ENCODE assay signal across 17 cellular contexts in the genomic region with DNA sequence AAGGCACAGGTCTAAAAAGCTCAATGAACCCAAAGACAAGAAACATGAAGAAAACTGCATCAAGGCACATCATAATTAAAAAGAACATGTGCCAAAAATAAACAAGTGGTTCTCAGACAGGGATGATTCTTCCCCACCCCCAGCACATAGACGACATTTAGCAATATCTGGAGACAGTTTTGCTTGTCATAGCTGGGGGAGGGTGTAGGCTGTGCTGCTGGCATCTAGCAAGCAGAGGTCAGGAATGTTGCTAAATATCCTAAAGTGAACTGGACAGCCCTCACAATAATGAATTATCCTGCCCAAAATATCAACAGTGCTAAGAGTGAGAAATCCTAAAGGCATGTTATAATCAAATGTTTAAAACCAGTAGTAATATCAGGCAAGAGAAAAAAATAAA.
A peak's percentile ranks its signal among the peaks of the same experiment; 100 is the strongest.
DNase-seq lines count a peak whose midpoint lies in the region; ATAC-seq, FAIRE-seq and TF ChIP-seq lines count a peak whose summit lies in the region.
"Had no signal": no experiment of that assay in that cellular context is flagged by ENCODE, and none has a peak within 500 bp of the region (broad histone marks: within the 10 kb centered on the region; RNA-seq: fewer than 3 reads in every experiment).

No MANE protein-coding gene starts in this region.

- H3K27ac ChIP-seq in astrocyte (ENCODE audit: low read depth, low read length) (no peak overlapping the region), right lobe of liver (peak overlapping the region in 1 of 3 donors; percentile 25)
- H3K27ac ChIP-seq: heart left ventricle, SJSA1, thoracic aorta had no signal

- H3K27me3 Mint-ChIP-seq in astrocyte (ENCODE audit: low read depth, unreplicated experiment), result no peaks in the 10 kb centered on the region
- H3K27me3 Mint-ChIP-seq: activated CD4-positive, alpha-beta T cell treated with anti-CD3 and anti-CD28 coated beads for 36 hours; CD4-positive, alpha-beta memory T cell had no signal

- H3K36me3 ChIP-seq in MG63, result no peaks in the 10 kb centered on the region
- H3K36me3 ChIP-seq in astrocyte (ENCODE audit: insufficient read depth, low read length), result no peaks in the 10 kb centered on the region
- H3K36me3 ChIP-seq in right lobe of liver, result peaks cover 0 to 15% (median 0%) of the 10 kb centered on the region in 4 donors
- H3K36me3 ChIP-seq: thoracic aorta had no signal

- H3K9ac ChIP-seq in astrocyte (ENCODE audit: low read length), result no peak overlapping the region

- TF ChIP-seq POLR2A in right lobe of liver (IDR thresholded peaks at IDR 0.05), result no peak

- WGBS in right lobe of liver (ENCODE audit: insufficient coverage, low coverage, low lambda C conversion rate, missing lambda C conversion rate), result 11% methylated on average over 1 of the region's 1 CpG

- H3K27ac Mint-ChIP-seq in astrocyte (ENCODE audit: unreplicated experiment), result peak overlapping the region; percentile 73
- H3K27ac Mint-ChIP-seq: activated CD4-positive, alpha-beta T cell treated with anti-CD3 and anti-CD28 coated beads for 36 hours; CD4-positive, alpha-beta memory T cell had no signal

- H3K36me3 Mint-ChIP-seq in astrocyte (ENCODE audit: low read depth, unreplicated experiment), result peaks cover 13% of the 10 kb centered on the region

- peak; percentile 52 for DNase-seq in AG09309 (ENCODE audit: low read depth)
- peak; percentile 37 for DNase-seq in MG63
- peak; percentile 62 for DNase-seq in astrocyte (ENCODE audit: low read depth)
- peak in 2 of 3 donors; percentile 45 to 73 for DNase-seq in right lobe of liver
- DNase-seq in NCI-H2107 (lab: John Stamatoyannopoulos, UW), result no peak
- no peak for DNase-seq in hippocampal formation (lab: John Stamatoyannopoulos, UW)
- no peak for DNase-seq in DMS53 treated with DMSO at 0.1 percent for 48 hours (lab: John Stamatoyannopoulos, UW; ENCODE audit: unreplicated experiment)
- DNase-seq: activated CD4-positive, alpha-beta T cell treated with anti-CD3 and anti-CD28 coated beads for 36 hours; activated gamma-delta T cell treated with Interleukin-2 at 50 U/mL for 16 hours; CD4-positive, alpha-beta memory T cell; heart left ventricle; mucosa of descending colon; NCI-H510A treated with DMSO at 0.1 percent for 48 hours had no signal

- FAIRE-seq in astrocyte (lab: Jason Lieb, UNC), result peak; percentile 83

- H3K9me3 Mint-ChIP-seq in astrocyte (ENCODE audit: unreplicated experiment), result peaks cover 2% of the 10 kb centered on the region

- peaks cover 10% of the 10 kb centered on the region for H3K4me1 Mint-ChIP-seq in astrocyte (ENCODE audit: low read depth, unreplicated experiment)

- TF ChIP-seq CTCF in AG09309 (IDR thresholded peaks at IDR 0.05; ENCODE audit: control insufficient read depth, insufficient read depth, low read depth, low read length, missing control alignments) (no peak), astrocyte (IDR thresholded peaks at IDR 0.05; ENCODE audit: insufficient read depth, low read depth, low read length) (no peak), right lobe of liver (IDR thresholded peaks at IDR 0.05) (no peak)

- intact Hi-C loops in right lobe of liver (cut with DNase I), result no loop called here

- no peak overlapping the region for H2AFZ ChIP-seq in astrocyte (ENCODE audit: low read depth, low read length)

- H3K9me3 ChIP-seq in MG63 (peaks cover 5% of the 10 kb centered on the region), astrocyte (ENCODE audit: insufficient read depth, low read depth, low read length) (no peaks in the 10 kb centered on the region), right lobe of liver (no peaks in the 10 kb centered on the region)
- H3K9me3 ChIP-seq: SJSA1 had no signal

- peak; percentile 97 to 99 (median 99) for ATAC-seq in right lobe of liver
- ATAC-seq in HG03457 (IDR thresholded peaks at IDR 0.05; ENCODE audit: unreplicated experiment), result no peak
- ATAC-seq: activated CD4-positive, alpha-beta T cell treated with anti-CD3 and anti-CD28 coated beads for 36 hours; mucosa of descending colon had no signal

- H3K79me2 ChIP-seq in astrocyte (ENCODE audit: insufficient read depth, low read length), result no peaks in the 10 kb centered on the region

- peak overlapping the region; percentile 26 for H3K4me2 ChIP-seq in astrocyte (ENCODE audit: low read length)

- H4K20me1 ChIP-seq in astrocyte (ENCODE audit: insufficient read depth, low read length), result no peaks in the 10 kb centered on the region

- H3K27me3 ChIP-seq in MG63, result no peaks in the 10 kb centered on the region
- no peaks in the 10 kb centered on the region for H3K27me3 ChIP-seq in astrocyte (ENCODE audit: insufficient read depth, low read length)
- H3K27me3 ChIP-seq in right lobe of liver, result no peaks in the 10 kb centered on the region
- H3K27me3 ChIP-seq: heart left ventricle, SJSA1 had no signal

- H3K4me3 ChIP-seq in AG09309 (ENCODE audit: control insufficient read depth, low read depth, low read length) (no peak overlapping the region), MG63 (no peak overlapping the region), astrocyte (ENCODE audit: insufficient read depth, low read depth, low read length) (no peak overlapping the region), right lobe of liver (no peak overlapping the region)
- H3K4me3 ChIP-seq: coronary artery, heart left ventricle, mucosa of descending colon, SJSA1, thoracic aorta had no signal

- H3K4me1 ChIP-seq in astrocyte (ENCODE audit: insufficient read depth, low read length), result peaks cover 3% of the 10 kb centered on the region
- peaks cover 0 to 14% (median 6%) of the 10 kb centered on the region in 4 donors for H3K4me1 ChIP-seq in right lobe of liver

- H3K4me3 Mint-ChIP-seq in astrocyte (ENCODE audit: unreplicated experiment), result no peak overlapping the region
- H3K4me3 Mint-ChIP-seq: activated CD4-positive, alpha-beta T cell treated with anti-CD3 and anti-CD28 coated beads for 36 hours; CD4-positive, alpha-beta memory T cell had no signal

Comparison
In these comparisons a context has a peak if more than half of its experiments do, and no peak if none do; other contexts are left out.
1. DNase-seq: peak in AG09309 (single experiment), MG63 (single experiment), astrocyte (single experiment) and right lobe of liver (2 of 3); none in NCI-H2107 (single experiment), hippocampal formation (0 of 2) and DMS53 treated with DMSO at 0.1 percent for 48 hours (single experiment).